Comparison of ENCODE assay signal across 10 cellular contexts in the genomic region with DNA sequence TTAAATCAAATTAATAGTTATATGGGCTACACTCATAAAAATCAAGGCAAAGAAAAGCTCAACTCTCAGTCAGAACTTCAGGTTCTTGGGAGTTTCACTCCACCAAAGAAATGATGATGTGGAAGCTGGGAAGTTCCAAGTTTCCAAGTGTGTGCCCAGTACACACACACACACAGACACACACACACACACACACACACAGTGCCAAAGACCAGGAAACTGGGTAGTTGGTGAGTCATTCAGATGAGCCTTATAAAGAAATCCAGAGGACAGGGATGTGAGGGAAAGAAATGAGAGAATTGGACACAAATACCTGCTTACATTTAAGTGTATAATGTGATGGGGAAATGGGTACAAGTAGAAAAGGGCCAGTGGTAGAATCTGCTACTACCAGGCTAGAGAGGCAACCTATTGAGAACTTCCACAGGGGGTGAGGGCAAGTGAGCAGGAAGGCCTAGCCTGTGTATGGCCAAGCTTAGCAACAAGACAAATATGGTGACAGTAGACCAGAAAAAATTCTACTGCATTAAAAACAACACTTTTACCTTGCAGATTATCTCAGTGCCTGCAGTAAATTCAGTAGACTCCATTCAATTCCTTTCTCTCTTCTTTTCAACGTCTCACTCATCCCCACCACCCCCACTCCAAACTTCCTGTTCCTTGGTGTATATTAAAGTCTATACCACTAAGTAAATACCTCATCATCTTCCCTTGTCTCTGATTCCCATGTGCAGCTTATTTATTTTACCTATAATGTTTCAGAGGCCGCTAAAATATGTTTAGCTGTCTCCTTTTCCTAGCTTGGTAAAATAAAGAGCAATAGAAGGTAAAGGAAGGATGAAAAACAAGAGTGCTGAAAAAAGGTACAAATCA.
DNase-seq lines count a peak whose midpoint lies in the region; ATAC-seq and TF ChIP-seq lines count a peak whose summit lies in the region.
"Had no signal": no experiment of that assay in that cellular context is flagged by ENCODE, and none has a peak within 500 bp of the region (broad histone marks: within the 10 kb centered on the region; RNA-seq: fewer than 3 reads in every experiment).

No MANE protein-coding gene starts in this region.

- no peak overlapping the region for H2BK120ac ChIP-seq in mesenchymal stem cell (ENCODE audit: low read depth, low read length)

- H3K18ac ChIP-seq in mesenchymal stem cell (ENCODE audit: low read depth in 1 of 2, low read length in 2 of 2), result peak overlapping the region; percentile 28 to 86

- DNase-seq in AG09309 (ENCODE audit: low read depth), result peak; percentile 78
- peak; percentile 67 for DNase-seq in choroid plexus epithelial cell (ENCODE audit: low read depth)
- DNase-seq in mesenchymal stem cell, result peak; percentile 85
- no peak for DNase-seq in NCI-H2171 (lab: John Stamatoyannopoulos, UW)
- no peak for DNase-seq in D341Med (ENCODE audit: low spot score)
- DNase-seq: ovary had no signal

- H2BK12ac ChIP-seq in mesenchymal stem cell (ENCODE audit: low read length in 2 of 2), result peak overlapping the region; percentile 45 to 83

- H4K8ac ChIP-seq in mesenchymal stem cell (ENCODE audit: low read length), result peak overlapping the region; percentile 83

- no peak overlapping the region for H3K4me3 ChIP-seq in AG09309 (ENCODE audit: control insufficient read depth, low read depth, low read length)
- no peak overlapping the region for H3K4me3 ChIP-seq in Loucy (ENCODE audit: low read length, poor library complexity, severe bottlenecking)
- no peak overlapping the region for H3K4me3 ChIP-seq in choroid plexus epithelial cell (ENCODE audit: low read depth, low read length)
- no peak overlapping the region for H3K4me3 ChIP-seq in mesenchymal stem cell (ENCODE audit: insufficient read depth in 1 of 2, low read depth in 1 of 2, low read length in 2 of 2)
- H3K4me3 ChIP-seq: ovary, vagina had no signal

- peak overlapping the region; percentile 17 to 68 for H3K4ac ChIP-seq in mesenchymal stem cell (ENCODE audit: low read depth in 1 of 2, low read length in 2 of 2)

- no peaks in the 10 kb centered on the region for H3K79me1 ChIP-seq in mesenchymal stem cell (replicated peaks; ENCODE audit: low read length, poor library complexity, severe bottlenecking)

- ATAC-seq in HG03460 (IDR thresholded peaks at IDR 0.05; ENCODE audit: unreplicated experiment), result no peak
- ATAC-seq in HG03520 (IDR thresholded peaks at IDR 0.05; ENCODE audit: unreplicated experiment), result no peak

- H3F3A ChIP-seq in Loucy (ENCODE audit: low read depth), result peaks cover 13% of the 10 kb centered on the region

- H2BK15ac ChIP-seq in mesenchymal stem cell (ENCODE audit: low read depth, poor library complexity, severe bottlenecking), result no peak overlapping the region

- peak overlapping the region; percentile 91 for H2AK5ac ChIP-seq in mesenchymal stem cell (ENCODE audit: low read length, severe bottlenecking)

- H3K4me2 ChIP-seq in Loucy (ENCODE audit: low read depth, low read length, poor library complexity, severe bottlenecking) (peak overlapping the region; percentile 6), mesenchymal stem cell (ENCODE audit: low read length, poor library complexity, severe bottlenecking) (no peak overlapping the region)

- H3K4me1 ChIP-seq in Loucy (ENCODE audit: insufficient read depth, low read length, poor library complexity, severe bottlenecking), result peaks cover 96% of the 10 kb centered on the region
- H3K4me1 ChIP-seq in mesenchymal stem cell (ENCODE audit: control insufficient read depth, insufficient read depth, low read depth, low read length), result peaks cover 2% of the 10 kb centered on the region

- H2AFZ ChIP-seq in Loucy (ENCODE audit: low read length) (peak overlapping the region; percentile 60; the same call in 1 of the 2 replicates), mesenchymal stem cell (ENCODE audit: low read depth, low read length) (no peak overlapping the region)

- H3K14ac ChIP-seq in mesenchymal stem cell (ENCODE audit: low read length in 2 of 2), result no peak overlapping the region

- peak overlapping the region; percentile 50 for H3K27ac ChIP-seq in mesenchymal stem cell (ENCODE audit: low read length, poor library complexity, severe bottlenecking)
- H3K27ac ChIP-seq: ovary, vagina had no signal

- no peak overlapping the region for H2BK5ac ChIP-seq in mesenchymal stem cell (ENCODE audit: low read depth, low read length, poor library complexity, severe bottlenecking)

- H3K9ac ChIP-seq in Loucy (ENCODE audit: low read depth, low read length, poor library complexity, severe bottlenecking), result peak overlapping the region; percentile 39
- peak overlapping the region; percentile 8 for H3K9ac ChIP-seq in mesenchymal stem cell (ENCODE audit: low read length)

- no peak overlapping the region for H3K23ac ChIP-seq in mesenchymal stem cell (ENCODE audit: low read length in 2 of 2)

- H3K27me3 ChIP-seq in Loucy (ENCODE audit: insufficient read depth, low read length, poor library complexity, severe bottlenecking), result no peaks in the 10 kb centered on the region
- no peaks in the 10 kb centered on the region for H3K27me3 ChIP-seq in mesenchymal stem cell (ENCODE audit: control insufficient read depth in 1 of 2, insufficient read depth in 1 of 2, low read length in 2 of 2)
- H3K27me3 ChIP-seq: ovary, vagina had no signal

- no peaks in the 10 kb centered on the region for H4K20me1 ChIP-seq in Loucy (ENCODE audit: insufficient read depth, low read length, poor library complexity, severe bottlenecking)

- WGBS in mesenchymal stem cell, result 62% methylated on average over 2 of the region's 2 CpGs

- H3K36me3 ChIP-seq in Loucy (ENCODE audit: insufficient read depth, low read length) (no peaks in the 10 kb centered on the region), mesenchymal stem cell (ENCODE audit: control insufficient read depth in 1 of 2, insufficient read depth in 2 of 2, low read depth in 1 of 2, low read length in 2 of 2) (no peaks in the 10 kb centered on the region)
- H3K36me3 ChIP-seq: ovary, vagina had no signal

- no peaks in the 10 kb centered on the region for H3K9me2 ChIP-seq in Loucy (replicated peaks; ENCODE audit: low read depth, low read length)

- H3K9me3 ChIP-seq in Loucy (ENCODE audit: insufficient read depth, low read depth, low read length) (no peaks in the 10 kb centered on the region), mesenchymal stem cell (ENCODE audit: control insufficient read depth, low read length) (no peaks in the 10 kb centered on the region)
- H3K9me3 ChIP-seq: ovary, vagina had no signal

- peak overlapping the region; percentile 54 for H4K91ac ChIP-seq in mesenchymal stem cell (ENCODE audit: low read length)

- no peaks in the 10 kb centered on the region for H3K79me2 ChIP-seq in Loucy (ENCODE audit: insufficient read depth, low read length)

- no peak for TF ChIP-seq CTCF in AG09309 (IDR thresholded peaks at IDR 0.05; ENCODE audit: control insufficient read depth, insufficient read depth, low read depth, low read length, missing control alignments)
- no peak for TF ChIP-seq CTCF in Loucy (conservative IDR thresholded peaks at IDR 0.05; ENCODE audit: low read length)
- TF ChIP-seq CTCF in choroid plexus epithelial cell (conservative IDR thresholded peaks at IDR 0.05; ENCODE audit: low read depth, low read length), result no peak

Comparison
In these comparisons a context has a peak if more than half of its experiments do, and no peak if none do; other contexts are left out.
1. DNase-seq: peak in AG09309 (single experiment), choroid plexus epithelial cell (single experiment) and mesenchymal stem cell (single experiment); none in NCI-H2171 (single experiment) and D341Med (single experiment).